Comparison of ENCODE assay signal across 34 cellular contexts in genomic region chr1:46526013-46526688, GRCh38. TPM values are rescaled to one million over a fixed set of nuclear protein-coding genes. Genes with fewer than 3 reads are reported as not detected.
DNase-seq lines count a peak whose midpoint lies in the region; ATAC-seq, FAIRE-seq and TF ChIP-seq lines count a peak whose summit lies in the region.
"Had no signal": no experiment of that assay in that cellular context is flagged by ENCODE, and none has a peak within 500 bp of the region (broad histone marks: within the 10 kb centered on the region; RNA-seq: fewer than 3 reads in every experiment).

No MANE protein-coding gene starts in this region.

- H3K4me1 Mint-ChIP-seq in neural progenitor cell (peaks cover 53% of the 10 kb centered on the region), natural killer cell (no peaks in the 10 kb centered on the region)

- peaks cover 36% of the 10 kb centered on the region for H3F3A ChIP-seq in neural progenitor cell (ENCODE audit: low read depth)

- H3K56ac ChIP-seq in H1 (replicated peaks; ENCODE audit: insufficient read length, low read depth, low read length), result no peak overlapping the region

- H3K27me3 ChIP-seq in H1 (replicated peaks in 1 of 4; ENCODE audit: control insufficient read depth in 3 of 4, extremely low read depth in 1 of 4, insufficient read depth in 3 of 4, low read length in 3 of 4) (peaks cover 13 to 80% (median 60%) of the 10 kb centered on the region in 4 experiments), neural progenitor cell (peaks cover 100% of the 10 kb centered on the region)
- H3K27me3 ChIP-seq: pancreas, upper lobe of left lung had no signal

- H3K4me1 ChIP-seq in H1 (replicated peaks in 1 of 4; ENCODE audit: control insufficient read depth in 3 of 4, insufficient read depth in 4 of 4, low read length in 3 of 4), result peaks cover 9 to 37% (median 21%) of the 10 kb centered on the region in 4 experiments
- H3K4me1 ChIP-seq in neural progenitor cell, result peaks cover 37% of the 10 kb centered on the region
- H3K4me1 ChIP-seq: pancreas had no signal

- TF ChIP-seq EP300 in H1 (IDR thresholded peaks at IDR 0.05; ENCODE audit: borderline replicate concordance in 1 of 2, low read depth in 2 of 2, low read length in 2 of 2), result no peak

- TF ChIP-seq RAD21 in H1 (IDR thresholded peaks at IDR 0.05 in 1 of 2, conservative IDR thresholded peaks at IDR 0.05 in 1 of 2; ENCODE audit: low read depth in 2 of 2, low read length in 2 of 2), result no peak

- H2BK5ac ChIP-seq in H1 (ENCODE audit: low read depth, low read length), result no peak overlapping the region

- no peak overlapping the region for H4K8ac ChIP-seq in H1 (ENCODE audit: extremely low read depth, insufficient read depth, low read length)

- 0 out of 2 replicates have a peak overlapping the region, but pooled peaks have one; percentile 34 for H2BK15ac ChIP-seq in H1 (ENCODE audit: low read length)

- H3K18ac ChIP-seq in H1 (ENCODE audit: extremely low read depth, low read length), result no peak overlapping the region; the same call in 1 of the 2 replicates

- H3K4me3 Mint-ChIP-seq in neural progenitor cell (peak overlapping the region; percentile 72), natural killer cell (no peak overlapping the region)
- H3K4me3 Mint-ChIP-seq: effector memory CD8-positive, alpha-beta T cell; naive thymus-derived CD8-positive, alpha-beta T cell; T-helper 1 cell treated with Interleukin-12 subunit alpha and Interleukin-12 subunit beta and Interleukin-4 antibody, amounts not matched to agents 30 μg/mL and 1 μg/mL, for 36 hours had no signal

- 38% methylated on average over 15 of the region's 17 CpGs; no CpG with 5 or more reads in 1 of the 2 experiments for WGBS in H1 (ENCODE audit: extremely low coverage in 1 of 2, insufficient coverage in 1 of 2, insufficient read length in 1 of 2, insufficient replicate concordance in 2 of 2, low coverage in 1 of 2, low lambda C conversion rate in 2 of 2, missing lambda C conversion rate in 1 of 2), 2 experiments

- no peak overlapping the region for H2BK120ac ChIP-seq in H1 (replicated peaks; ENCODE audit: low read depth, low read length)

- no peak overlapping the region for H3K23ac ChIP-seq in H1 (ENCODE audit: insufficient read length)

- H2BK12ac ChIP-seq in H1 (ENCODE audit: low read depth, low read length), result peak overlapping the region; percentile 94; the same call in 1 of the 2 replicates

- TF ChIP-seq POLR2A in H1 (IDR thresholded peaks at IDR 0.05; ENCODE audit: control extremely low read depth in 1 of 2, low read depth in 2 of 2, low read length in 2 of 2), result no peak

- H3K36me3 Mint-ChIP-seq in neural progenitor cell, result no peaks in the 10 kb centered on the region
- no peaks in the 10 kb centered on the region for H3K36me3 Mint-ChIP-seq in natural killer cell
- H3K36me3 Mint-ChIP-seq: naive thymus-derived CD8-positive, alpha-beta T cell had no signal

- intact Hi-C loops in natural killer cell (cut with micrococcal nuclease), result no loop called here

- H3K23me2 ChIP-seq in H1 (ENCODE audit: low read depth, low read length), result 0 out of 2 replicates have a peak, but pooled peaks cover 1% of the 10 kb centered on the region

- H3K4ac ChIP-seq in H1 (replicated peaks; ENCODE audit: insufficient read length, low read depth, low read length), result no peak overlapping the region

- no peak overlapping the region for H3K27ac Mint-ChIP-seq in neural progenitor cell
- no peak overlapping the region for H3K27ac Mint-ChIP-seq in natural killer cell
- H3K27ac Mint-ChIP-seq: effector memory CD8-positive, alpha-beta T cell; naive thymus-derived CD8-positive, alpha-beta T cell; T-helper 1 cell treated with Interleukin-12 subunit alpha and Interleukin-12 subunit beta and Interleukin-4 antibody, amounts not matched to agents 30 μg/mL and 1 μg/mL, for 36 hours had no signal

- CTCF ChIA-PET in H1 (lab: Charles Lee; ENCODE audit: partially characterized antibody), result interaction anchor here (0.5 to 25.0 kb wide), 17 partner anchors 6 to 877 kb away, joined by 3 to 1068 read pairs (median 20); partner anchors contain the start of genes DMBX1, KNCN, MKNK1 and MOB3C

- H2AK5ac ChIP-seq in H1 (ENCODE audit: low read depth, low read length), result 0 out of 2 replicates have a peak overlapping the region, but pooled peaks have one; percentile 19

- ATAC-seq in natural killer cell, result no peak
- ATAC-seq in HG03280 (IDR thresholded peaks at IDR 0.05; ENCODE audit: unreplicated experiment), result no peak
- ATAC-seq: activated CD4-positive, CD25-positive, alpha-beta regulatory T cell treated with anti-CD3 and anti-CD28 coated beads, Interleukin-2, amount 50 U/mL, for 24 hours; effector memory CD8-positive, alpha-beta T cell; naive thymus-derived CD8-positive, alpha-beta T cell; SK-N-SH treated with all-trans-retinoic acid at 6 μM for 48 hours had no signal

- peak overlapping the region; percentile 48 to 50; a peak in 3 of 4 replicates for H3K4me2 ChIP-seq in H1 (ENCODE audit: insufficient read depth in 1 of 2, low read depth in 2 of 2, low read length in 2 of 2)
- peak overlapping the region; percentile 38 for H3K4me2 ChIP-seq in neural progenitor cell
- H3K4me2 ChIP-seq: PC-9 had no signal

- H3K14ac ChIP-seq in H1 (ENCODE audit: insufficient read length), result no peak overlapping the region

- H4K20me1 ChIP-seq in H1 (replicated peaks in 1 of 2; ENCODE audit: control insufficient read depth in 1 of 2, insufficient read depth in 2 of 2, low read length in 2 of 2) (peaks cover 1 to 2% of the 10 kb centered on the region in 2 experiments), neural progenitor cell (ENCODE audit: low read depth) (peaks cover 78% of the 10 kb centered on the region)

- H3K9me3 Mint-ChIP-seq in neural progenitor cell, result no peaks in the 10 kb centered on the region
- H3K9me3 Mint-ChIP-seq in natural killer cell, result no peaks in the 10 kb centered on the region
- H3K9me3 Mint-ChIP-seq: effector memory CD8-positive, alpha-beta T cell; naive thymus-derived CD8-positive, alpha-beta T cell; T-helper 1 cell treated with Interleukin-12 subunit alpha and Interleukin-12 subunit beta and Interleukin-4 antibody, amounts not matched to agents 30 μg/mL and 1 μg/mL, for 36 hours had no signal

- H3K36me3 ChIP-seq in H1 (ENCODE audit: control insufficient read depth in 2 of 4, insufficient read depth in 4 of 4, low read length in 3 of 4) (no peaks in the 10 kb centered on the region), neural progenitor cell (no peaks in the 10 kb centered on the region)
- H3K36me3 ChIP-seq: pancreas, upper lobe of left lung had no signal

- H4K91ac ChIP-seq in H1 (replicated peaks; ENCODE audit: insufficient read length, low read length), result no peak overlapping the region

- H3K9ac ChIP-seq in H1 (replicated peaks in 1 of 4; ENCODE audit: extremely low read depth in 1 of 4, low read depth in 3 of 4, low read length in 3 of 4), result no peak overlapping the region
- no peak overlapping the region for H3K9ac ChIP-seq in neural progenitor cell

- FAIRE-seq in H1 (lab: Jason Lieb, UNC), result no peak
- FAIRE-seq: keratinocyte, pancreas, TTC549 had no signal

- H3K9me3 ChIP-seq in H1 (ENCODE audit: insufficient read depth in 2 of 2, low read depth in 1 of 2, low read length in 1 of 2) (no peaks in the 10 kb centered on the region), neural progenitor cell (ENCODE audit: low read depth) (no peaks in the 10 kb centered on the region)
- H3K9me3 ChIP-seq: pancreas, upper lobe of left lung had no signal

- H3K79me2 ChIP-seq in H1 (ENCODE audit: control insufficient read depth in 1 of 2, insufficient read depth in 2 of 2, low read length in 2 of 2) (no peaks in the 10 kb centered on the region), neural progenitor cell (ENCODE audit: low read depth) (no peaks in the 10 kb centered on the region)

- H4K5ac ChIP-seq in H1 (ENCODE audit: insufficient read length, low read depth, low read length), result no peak overlapping the region

- peak overlapping the region in 1 of 4 experiments; percentile 40; a peak in 4 of 8 replicates for H3K4me3 ChIP-seq in H1 (ENCODE audit: extremely low read depth in 1 of 4, insufficient read depth in 2 of 4, low read depth in 3 of 4, low read length in 4 of 4)
- H3K4me3 ChIP-seq in neural progenitor cell, result no peak overlapping the region
- H3K4me3 ChIP-seq: lung, pancreas, PC-9, skin epidermis, upper lobe of left lung had no signal

- peak; percentile 24 for DNase-seq in DMS153 treated with DMSO at 0.1 percent for 48 hours (lab: John Stamatoyannopoulos, UW; ENCODE audit: unreplicated experiment)
- no peak for DNase-seq in DMS153 (lab: John Stamatoyannopoulos, UW)
- DNase-seq in NCI-H1417 treated with DMSO at 0.1 percent for 48 hours (lab: John Stamatoyannopoulos, UW), result peak; percentile 9
- no peak for DNase-seq in H1 (ENCODE audit: low read depth in 1 of 2, low spot score in 2 of 2)
- peak; percentile 58 for DNase-seq in neural progenitor cell (ENCODE audit: low spot score)
- no peak for DNase-seq in natural killer cell
- no peak for DNase-seq in EL
- DNase-seq: activated CD4-positive, alpha-beta T cell treated with anti-CD3 and anti-CD28 coated beads, Interleukin-2, amount 50 U/mL, for 48 hours; activated naive CD4-positive, alpha-beta T cell; central memory CD4-positive, alpha-beta T cell; COR-L47; effector memory CD8-positive, alpha-beta T cell; GF-D8; head of caudate nucleus; naive thymus-derived CD8-positive, alpha-beta T cell; NCI-H1092; NK-92 treated with Interleukin-12 subunit alpha and Interleukin-12 subunit beta, amount 100 ng/mL, for 24 hours; stimulated activated naive CD4-positive, alpha-beta T cell; upper lobe of left lung had no signal

- H2AFZ ChIP-seq in H1 (ENCODE audit: low read length) (no peak overlapping the region), neural progenitor cell (replicated peaks) (no peak overlapping the region)
- H2AFZ ChIP-seq: PC-9 had no signal

- H3K27me3 Mint-ChIP-seq in neural progenitor cell (ENCODE audit: insufficient read depth, low read depth) (peaks cover 59% of the 10 kb centered on the region), natural killer cell (ENCODE audit: low read depth in 2 of 2) (peaks cover 29 to 30% of the 10 kb centered on the region in 2 donors)

- H3K27ac ChIP-seq in H1 (ENCODE audit: low read depth, low read length) (no peak overlapping the region), neural progenitor cell (no peak overlapping the region)
- H3K27ac ChIP-seq: 22Rv1, pancreas, PC-9, skin epidermis, upper lobe of left lung had no signal

- POLR2A ChIA-PET in H1 (lab: Charles Lee; ENCODE audit: partially characterized antibody), result interaction anchor here (0.9 to 2.6 kb wide), 10 partner anchors 10 to 81 kb away, joined by 3 to 20 read pairs (median 3); no protein-coding TSS in a partner anchor

- TF ChIP-seq CTCF in H1 (IDR thresholded peaks at IDR 0.05; ENCODE audit: control extremely low read depth in 1 of 3, insufficient read depth in 1 of 3, low read depth in 1 of 3, low read length in 3 of 3), result no peak
- no peak for TF ChIP-seq CTCF in neural progenitor cell (IDR thresholded peaks at IDR 0.05)
- TF ChIP-seq CTCF in natural killer cell (IDR thresholded peaks at IDR 0.05), result no peak

- H2BK20ac ChIP-seq in H1 (ENCODE audit: low read length), result peak overlapping the region; percentile 83; the same call in 1 of the 2 replicates

- no peaks in the 10 kb centered on the region for H3K79me1 ChIP-seq in H1 (ENCODE audit: low read depth, low read length)

RNA-seq across cellular contexts. Expression of gene KNCN, which starts 25.3 kb away (rescaled TPM):
- not detected in 2 replicates for total RNA-seq in H1 (2021; fragmentation: NEBNext Ultra II Directional; extraction: Animal tissue kit (Norgen Biotek cat#: 25700))
- not detected in 2 replicates for polyA plus RNA-seq in H1 (2011; rRNA removed)
- polyA plus RNA-seq in H1 (2011; cell fraction: cytosol; rRNA removed), result not detected
- polyA plus RNA-seq in H1 (2011; cell fraction: nucleus; rRNA removed), result not detected
- polyA plus RNA-seq in H1 (2012, experiment 1 of 2), result not detected in 4 replicates
- polyA plus RNA-seq in H1 (2012, experiment 2 of 2), result not detected
- polyA plus RNA-seq in H1 (2013, experiment 1 of 2), result not detected
- not detected for polyA plus RNA-seq in H1 (2013, experiment 2 of 2)
- polyA minus RNA-seq in H1 (2011; rRNA and poly(A)+ RNA removed), result not detected in 2 replicates
- polyA minus RNA-seq in H1 (2011; cell fraction: cytosol; rRNA and poly(A)+ RNA removed), result not detected
- polyA minus RNA-seq in H1 (2011; cell fraction: nucleus; rRNA and poly(A)+ RNA removed), result not detected
- total RNA-seq in neural progenitor cell (ENCODE audit: low replicate concordance) (not detected in 2 replicates), natural killer cell (under 1 TPM in 1 of 3 donors, not detected in 2; 0.20 TPM)
- total RNA-seq: fibroblast of villous mesenchyme; naive thymus-derived CD8-positive, alpha-beta T cell; NCI-H460; pancreas; PC-9; renal cortical epithelial cell; upper lobe of left lung had no signal
- polyA plus RNA-seq: esophagus; keratinocyte; naive thymus-derived CD8-positive, alpha-beta T cell; pancreas had no signal

RNA-seq across cellular contexts. Expression of gene DMBX1, which starts 36.5 kb away (rescaled TPM):
- 0.30 TPM in 1 of 2 replicates, not detected in the other for total RNA-seq in H1 (2021; fragmentation: NEBNext Ultra II Directional; extraction: Animal tissue kit (Norgen Biotek cat#: 25700))
- polyA plus RNA-seq in H1 (2011; rRNA removed), result 0.23 and 0.36 TPM in 2 replicates
- polyA plus RNA-seq in H1 (2011; cell fraction: cytosol; rRNA removed), result 0.26 TPM
- polyA plus RNA-seq in H1 (2011; cell fraction: nucleus; rRNA removed), result 0.53 TPM
- polyA plus RNA-seq in H1 (2012, experiment 1 of 2), result 0.24 to 0.30 TPM (median 0.27 TPM) in 4 replicates
- polyA plus RNA-seq in H1 (2012, experiment 2 of 2), result 0.12 TPM
- polyA plus RNA-seq in H1 (2013, experiment 1 of 2), result 0.06 TPM
- polyA plus RNA-seq in H1 (2013, experiment 2 of 2), result 0.09 TPM
- polyA minus RNA-seq in H1 (2011; rRNA and poly(A)+ RNA removed), result 0.07 and 0.41 TPM in 2 replicates
- polyA minus RNA-seq in H1 (2011; cell fraction: cytosol; rRNA and poly(A)+ RNA removed), result 0.51 TPM
- polyA minus RNA-seq in H1 (2011; cell fraction: nucleus; rRNA and poly(A)+ RNA removed), result 0.20 TPM
- total RNA-seq in neural progenitor cell (ENCODE audit: low replicate concordance), result 0.06 and 0.56 TPM in 2 replicates
- total RNA-seq in natural killer cell, result not detected
- total RNA-seq: fibroblast of villous mesenchyme; naive thymus-derived CD8-positive, alpha-beta T cell; NCI-H460; pancreas; renal cortical epithelial cell; upper lobe of left lung had no signal
- polyA plus RNA-seq: keratinocyte; naive thymus-derived CD8-positive, alpha-beta T cell; pancreas had no signal

Comparison
In these comparisons a context has a peak if more than half of its experiments do, and no peak if none do; other contexts are left out.
1. DNase-seq: peak in DMS153 treated with DMSO at 0.1 percent for 48 hours (single experiment), NCI-H1417 treated with DMSO at 0.1 percent for 48 hours (single experiment) and neural progenitor cell (single experiment); none in DMS153 (single experiment), H1 (0 of 2), natural killer cell (single experiment) and EL (single experiment).